In the genomic region with DNA sequence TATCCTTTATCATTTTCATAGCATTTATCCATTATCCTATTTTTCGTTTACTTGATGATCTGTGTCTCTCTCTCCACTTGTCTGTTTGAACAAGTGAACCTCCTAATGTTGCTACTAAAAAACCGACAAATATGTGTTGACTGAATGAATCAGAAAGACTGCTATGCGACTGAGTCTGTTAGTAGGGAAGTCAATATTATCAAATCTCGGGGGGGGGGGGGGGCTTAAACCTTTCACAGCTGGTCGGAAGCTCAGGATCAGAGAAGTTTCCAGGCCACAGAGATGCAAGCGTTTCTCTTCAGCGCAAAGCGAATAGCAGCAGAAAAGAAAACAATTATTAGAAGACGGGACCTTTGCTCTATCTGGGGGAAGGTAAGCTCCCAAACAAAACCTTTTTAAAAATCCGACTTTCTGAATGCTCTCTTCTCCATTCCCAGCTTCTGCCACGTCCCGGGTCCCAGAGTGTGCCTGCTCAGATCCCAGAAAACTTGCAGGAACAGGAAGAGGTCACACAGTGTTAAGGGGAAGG, we compare ENCODE assay signal across 8 cellular contexts. TPM values are rescaled to one million over a fixed set of nuclear protein-coding genes. Genes with fewer than 3 reads are reported as not detected.
DNase-seq lines count a peak whose midpoint lies in the region; ATAC-seq and TF ChIP-seq lines count a peak whose summit lies in the region.

No MANE protein-coding gene starts in this region.

- no peaks in the 10 kb centered on the region for H3K9me3 Mint-ChIP-seq in Caco-2 (ENCODE audit: unreplicated experiment)
- H3K9me3 Mint-ChIP-seq in naive thymus-derived CD4-positive, alpha-beta T cell, result peaks cover 0 to 6% (median 0%) of the 10 kb centered on the region in 11 donors

- no peaks in the 10 kb centered on the region for H3K9me3 ChIP-seq in Caco-2
- H3K9me3 ChIP-seq in naive thymus-derived CD4-positive, alpha-beta T cell (ENCODE audit: control insufficient read depth in 2 of 3, low read length in 3 of 3), result no peaks in the 10 kb centered on the region

- no peak for TF ChIP-seq CTCF in Caco-2 (IDR thresholded peaks at IDR 0.05; ENCODE audit: insufficient read depth in 1 of 2, low read depth in 1 of 2, low read length in 1 of 2, severe bottlenecking in 1 of 2, unreplicated experiment in 1 of 2)

- intact Hi-C loops in Caco-2 (cut with micrococcal nuclease; ENCODE audit: unreplicated experiment), result loop anchor here (1.0 to 5.0 kb wide), 3 partner anchors 42 to 1747 kb away; partner anchors contain the start of genes CHD1 and RGMB
- intact Hi-C loops in naive thymus-derived CD4-positive, alpha-beta T cell (cut with micrococcal nuclease), result loop anchor here (1.0 to 5.0 kb wide), 21 partner anchors 20 to 1855 kb away; partner anchors contain the start of genes CAST (in 2 of the 2), CHD1 (in 2 of the 2), ELL2 (in 2 of the 2) and GLRX (in 2 of the 2)

- H3K4me3 Mint-ChIP-seq in Caco-2 (ENCODE audit: unreplicated experiment), result peak overlapping the region; percentile 74
- peak overlapping the region; percentile 89 to 98 (median 94) for H3K4me3 Mint-ChIP-seq in naive thymus-derived CD4-positive, alpha-beta T cell

- POLR2A ChIA-PET in Caco-2 (lab: Charles Lee), result no interaction called here
- POLR2A ChIA-PET in naive thymus-derived CD4-positive, alpha-beta T cell (lab: Charles Lee), result interaction anchor here (0.5 kb wide), 1 partner anchor 221 kb away, joined by 3 read pairs; no protein-coding TSS in a partner anchor

- DNase-seq in Caco-2 (no peak), MV-4-11 (lab: John Stamatoyannopoulos, UW) (peak; percentile 20), dermis blood vessel endothelial cell (peak; percentile 46), LoVo (ENCODE audit: low spot score) (no peak), NCI-H1930 (lab: John Stamatoyannopoulos, UW) (no peak)
- DNase-seq in naive thymus-derived CD4-positive, alpha-beta T cell, result no peak

- CTCF ChIA-PET in Caco-2 (lab: Charles Lee), result no interaction called here
- CTCF ChIA-PET in naive thymus-derived CD4-positive, alpha-beta T cell (lab: Charles Lee), result interaction anchor here (0.6 to 1.5 kb wide), 2 partner anchors 223 to 1590 kb away, joined by 3 read pairs; partner anchors contain the start of gene RGMB

- H3K36me3 Mint-ChIP-seq in Caco-2 (ENCODE audit: insufficient read depth, unreplicated experiment), result peaks cover 23% of the 10 kb centered on the region
- peaks cover 8 to 31% (median 23%) of the 10 kb centered on the region in 5 donors for H3K36me3 Mint-ChIP-seq in naive thymus-derived CD4-positive, alpha-beta T cell

- H3K4me3 ChIP-seq in Caco-2 (ENCODE audit: low read depth, low read length), result peak overlapping the region; percentile 87
- H3K4me3 ChIP-seq in naive thymus-derived CD4-positive, alpha-beta T cell (ENCODE audit: low read length), result peak overlapping the region; percentile 82

- ATAC-seq in naive thymus-derived CD4-positive, alpha-beta T cell, result no peak
- ATAC-seq in GM21723 (IDR thresholded peaks at IDR 0.05; ENCODE audit: unreplicated experiment), result no peak
- no peak for ATAC-seq in GM18870 (IDR thresholded peaks at IDR 0.05; ENCODE audit: unreplicated experiment)

- peaks cover 5% of the 10 kb centered on the region for H3K36me3 ChIP-seq in Caco-2 (ENCODE audit: control insufficient read depth, insufficient read depth, low read length)
- peaks cover 7 to 19% (median 8%) of the 10 kb centered on the region in 3 experiments for H3K36me3 ChIP-seq in naive thymus-derived CD4-positive, alpha-beta T cell (ENCODE audit: control insufficient read depth in 2 of 3, insufficient read depth in 3 of 3, low read length in 3 of 3)

- no peaks in the 10 kb centered on the region for H3K27me3 Mint-ChIP-seq in Caco-2 (ENCODE audit: insufficient read depth, unreplicated experiment)
- peaks cover 0 to 3% (median 0%) of the 10 kb centered on the region in 5 donors for H3K27me3 Mint-ChIP-seq in naive thymus-derived CD4-positive, alpha-beta T cell

- peaks cover 25% of the 10 kb centered on the region for H3K4me1 Mint-ChIP-seq in Caco-2 (ENCODE audit: low read depth, unreplicated experiment)
- peaks cover 23 to 59% (median 44%) of the 10 kb centered on the region in 7 donors for H3K4me1 Mint-ChIP-seq in naive thymus-derived CD4-positive, alpha-beta T cell

- 0 out of 2 replicates have a peak, but pooled peaks cover 13% of the 10 kb centered on the region for H3K4me1 ChIP-seq in Caco-2
- H3K4me1 ChIP-seq in naive thymus-derived CD4-positive, alpha-beta T cell (ENCODE audit: control insufficient read depth in 2 of 2, insufficient read depth in 2 of 2, low read length in 2 of 2), result peaks cover 4 to 14% of the 10 kb centered on the region in 2 donors

- no peaks in the 10 kb centered on the region for H3K27me3 ChIP-seq in Caco-2 (replicated peaks; ENCODE audit: control insufficient read depth, insufficient read depth, low read length)
- no peaks in the 10 kb centered on the region for H3K27me3 ChIP-seq in naive thymus-derived CD4-positive, alpha-beta T cell (ENCODE audit: control insufficient read depth in 2 of 2, insufficient read depth in 2 of 2, low read length in 2 of 2)

- peak overlapping the region; percentile 94 for H3K27ac ChIP-seq in naive thymus-derived CD4-positive, alpha-beta T cell (ENCODE audit: low read depth, low read length)

- H3K27ac Mint-ChIP-seq in Caco-2 (ENCODE audit: unreplicated experiment), result peak overlapping the region; percentile 98
- H3K27ac Mint-ChIP-seq in naive thymus-derived CD4-positive, alpha-beta T cell, result peak overlapping the region; percentile 99 to 100 (median 100)

- BruUV-seq in Caco-2 (replicated peaks; lab: Mats Ljungman, UMichigan), result TSS peak; percentile 85

RNA-seq across cellular contexts. Expression of gene RIOK2, which starts 0.4 kb away (rescaled TPM):
- total RNA-seq in Caco-2 (2022) (36.3 and 38.7 TPM in 2 replicates), dermis blood vessel endothelial cell (23.3 and 46.6 TPM in 2 replicates)
- total RNA-seq in naive thymus-derived CD4-positive, alpha-beta T cell, result 10 to 100 TPM; 18.8 to 36.0 (median 28.5) TPM
- polyA plus RNA-seq in naive thymus-derived CD4-positive, alpha-beta T cell, result 10 to 100 TPM; 23.3 to 28.2 TPM

RNA-seq across cellular contexts. Expression of gene LIX1, which starts 40.2 kb away (rescaled TPM):
- 4.0 and 4.1 TPM in 2 replicates for total RNA-seq in Caco-2 (2022)
- not detected in 2 replicates for total RNA-seq in dermis blood vessel endothelial cell
- not detected for total RNA-seq in naive thymus-derived CD4-positive, alpha-beta T cell
- not detected for polyA plus RNA-seq in naive thymus-derived CD4-positive, alpha-beta T cell

Comparison
In these comparisons a context has a peak if more than half of its experiments do, and no peak if none do; other contexts are left out.
1. DNase-seq: peak in MV-4-11 (single experiment) and dermis blood vessel endothelial cell (single experiment); none in Caco-2 (0 of 2), naive thymus-derived CD4-positive, alpha-beta T cell (0 of 9), LoVo (single experiment) and NCI-H1930 (0 of 2).